Comparison of ENCODE assay signal across 1 cellular context in the genomic region with DNA sequence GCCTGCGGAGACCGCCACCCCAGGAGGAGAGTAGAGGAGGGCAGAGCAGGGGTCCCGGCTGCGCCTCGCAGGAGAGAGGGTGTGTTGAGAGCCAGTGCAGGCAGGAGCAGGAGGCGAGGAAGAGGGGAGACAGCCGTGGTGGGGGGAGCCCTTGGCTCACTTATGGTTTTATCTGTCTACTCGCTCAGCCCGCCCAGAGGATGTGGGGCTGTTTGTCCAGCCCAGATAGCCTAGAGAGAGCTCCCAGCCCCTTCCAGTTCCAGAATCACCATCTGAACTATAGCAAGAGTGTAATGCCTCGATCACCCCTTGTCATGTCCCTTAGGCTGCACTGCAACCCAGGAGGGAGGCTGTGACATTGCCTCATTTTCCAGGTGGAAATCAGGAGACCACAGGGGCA.
TF ChIP-seq lines count a peak whose summit lies in the region.

No MANE protein-coding gene starts in this region.

TF ChIP-seq in GM23338, 12 proteins besides CTCF, POLR2A, EP300 and RAD21 (continued from another document):
- TF ChIP-seq NANOG (IDR thresholded peaks at IDR 0.05; ENCODE audit: borderline replicate concordance) (no peak), ZNF114 (CRISPR knock-in tag; IDR thresholded peaks at IDR 0.05) (no peak)
